9 cellular contexts compared by ENCODE assay signal in the genomic region with DNA sequence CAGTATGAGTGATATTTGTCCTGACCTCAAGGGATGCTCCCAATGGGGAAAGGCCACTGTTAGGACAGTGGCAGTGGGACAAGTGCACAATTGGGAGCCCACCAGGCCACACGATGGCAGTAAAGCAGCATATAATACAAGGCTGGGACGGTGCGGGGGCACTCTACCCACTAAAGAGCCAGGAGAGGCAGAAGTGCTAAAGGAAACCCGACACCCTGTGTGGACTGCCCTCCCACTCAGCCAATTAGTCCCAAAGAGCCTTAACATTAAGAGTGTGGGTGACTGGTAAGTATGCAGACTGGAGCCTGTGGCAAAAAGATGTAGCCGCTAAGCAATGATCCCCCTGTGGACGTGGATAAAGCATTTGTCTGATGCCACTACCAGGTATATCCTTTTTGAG. TPM values are rescaled to one million over a fixed set of nuclear protein-coding genes. Genes with fewer than 3 reads are reported as not detected.
DNase-seq lines count a peak whose midpoint lies in the region; ATAC-seq, FAIRE-seq and TF ChIP-seq lines count a peak whose summit lies in the region.
"Had no signal": no experiment of that assay in that cellular context is flagged by ENCODE, and none has a peak within 500 bp of the region (broad histone marks: within the 10 kb centered on the region; RNA-seq: fewer than 3 reads in every experiment).

No MANE protein-coding gene starts in this region.

- peak overlapping the region; percentile 73 for H3K4me2 ChIP-seq in A549
- no peak overlapping the region for H3K4me2 ChIP-seq in KMS-11

- H2AFZ ChIP-seq in KMS-11 (ENCODE audit: low read depth) = peak overlapping the region; percentile 39; the same call in 1 of the 2 replicates

- TF ChIP-seq RAD21 in A549 (conservative IDR thresholded peaks at IDR 0.05 in 1 of 2, IDR thresholded peaks at IDR 0.05 in 1 of 2) = peak; percentile 44 to 67; a peak in 4 of 5 replicates

- ATAC-seq in A549 (peak; percentile 99 to 100), pancreas (peak; percentile 93 to 99 (median 98))

- H3K9me3 ChIP-seq in A549 = no peaks in the 10 kb centered on the region
- H3K9me3 ChIP-seq in pancreas = no peaks in the 10 kb centered on the region
- H3K9me3 ChIP-seq in transverse colon = no peaks in the 10 kb centered on the region

- H3K4me3 ChIP-seq in A549 (0 out of 3 replicates have a peak overlapping the region, but pooled peaks have one; percentile 21), KMS-11 (IDR thresholded peaks at IDR 0.05; ENCODE audit: insufficient read depth, low read depth, low read length) (no peak overlapping the region), pancreas (peak overlapping the region in 1 of 4 donors; percentile 20), transverse colon (no peak overlapping the region)

- H3K27me3 ChIP-seq in KMS-11 (ENCODE audit: insufficient read depth, low read depth) = no peaks in the 10 kb centered on the region
- H3K27me3 ChIP-seq in pancreas = no peaks in the 10 kb centered on the region
- H3K27me3 ChIP-seq in transverse colon = no peaks in the 10 kb centered on the region

- POLR2A ChIA-PET in A549 (lab: Yijun Ruan, JAX) (no interaction called here), RWPE1 (lab: Yijun Ruan, JAX; ENCODE audit: low non-redundant PET) (no interaction called here)

- no peaks in the 10 kb centered on the region for H3K79me2 ChIP-seq in KMS-11 (ENCODE audit: insufficient read depth, low read depth)

- in situ Hi-C loops in transverse colon (cut with MboI; ENCODE audit: low pct_ligation_motif_present in 1 of 4, low pct_unique_long_range_greater_than_20kb in 1 of 4, low sequenced_read_pairs in 3 of 4) = no loop called here

- H3K36me3 ChIP-seq in KMS-11 (ENCODE audit: insufficient read depth) (no peaks in the 10 kb centered on the region), pancreas (no peaks in the 10 kb centered on the region), transverse colon (no peaks in the 10 kb centered on the region)

- H3K27ac ChIP-seq in A549 = peak overlapping the region; percentile 43 to 64; a peak in 4 of 6 replicates
- no peak overlapping the region for H3K27ac ChIP-seq in KMS-11
- no peak overlapping the region for H3K27ac ChIP-seq in RWPE1
- peak overlapping the region; percentile 23 to 62 (median 46) for H3K27ac ChIP-seq in pancreas
- H3K27ac ChIP-seq in transverse colon = no peak overlapping the region

- H4K20me1 ChIP-seq in KMS-11 (ENCODE audit: insufficient read depth) = no peaks in the 10 kb centered on the region

- intact Hi-C loops in pancreas (cut with DNase I) (no loop called here), transverse colon (cut with DNase I; ENCODE audit: low total_unique reads) (loop anchor here (1.0 kb wide), 1 partner anchor 18 kb away; no protein-coding TSS in a partner anchor)

- WGBS in A549 (ENCODE audit: missing lambda C conversion rate) = 28% methylated on average over 6 of the region's 6 CpGs
- 14 to 17% methylated on average over 6 of the region's 6 CpGs for WGBS in pancreas, 2 donors
- 34% methylated on average over 6 of the region's 6 CpGs; no CpG with 5 or more reads in 1 of the 2 donors for WGBS in transverse colon (ENCODE audit: low coverage in 1 of 2), 2 donors

- TF ChIP-seq EP300 in A549 (IDR thresholded peaks at IDR 0.05) (no peak), transverse colon (IDR thresholded peaks at IDR 0.05; ENCODE audit: low read depth) (no peak)

- TF ChIP-seq POLR2A in A549 (IDR thresholded peaks at IDR 0.05; ENCODE audit: low read length) (no peak; the same call in 1 of the 2 replicates), transverse colon (IDR thresholded peaks at IDR 0.05) (no peak)

- CTCF ChIA-PET in A549 (lab: Yijun Ruan, JAX) (interaction anchor here (0.7 to 4.7 kb wide), 9 partner anchors 8 to 316 kb away, joined by 3 to 33 read pairs (median 3); a partner anchor contains a TSS), RWPE1 (lab: Yijun Ruan, JAX) (interaction anchor here (0.6 kb wide), 1 partner anchor 65 kb away, joined by 4 read pairs; no protein-coding TSS in a partner anchor)

- DNase-seq in A549 (ENCODE audit: low read depth in 1 of 2, low spot score in 1 of 2) (peak; percentile 62 to 71), GM18507 (ENCODE audit: extremely low spot score, insufficient read length, low read depth) (no peak), RWPE1 (ENCODE audit: low spot score) (peak; percentile 61), foreskin melanocyte (peak; percentile 48), pancreas (peak; percentile 72 to 90 (median 78)), transverse colon (peak; percentile 70)
- peak; percentile 19 for DNase-seq in activated T-helper 9 cell treated with anti-CD3 and anti-CD28 coated beads, Interleukin-2, amount 50 U/mL, for 16 hours (ENCODE audit: low read depth)

- TF ChIP-seq CTCF in A549 (IDR thresholded peaks at IDR 0.05) = peak; percentile 51
- peak; percentile 36 for TF ChIP-seq CTCF in KMS-11 (conservative IDR thresholded peaks at IDR 0.05; ENCODE audit: low read depth, low read length)
- TF ChIP-seq CTCF in RWPE1 (conservative IDR thresholded peaks at IDR 0.05; ENCODE audit: low read depth) = peak; percentile 78
- peak; percentile 18 to 45 (median 28) for TF ChIP-seq CTCF in pancreas (IDR thresholded peaks at IDR 0.05)
- TF ChIP-seq CTCF in transverse colon (IDR thresholded peaks at IDR 0.05) = peak; percentile 15 to 39 (median 33)

- FAIRE-seq in A549 (lab: Jason Lieb, UNC) (no peak), GM18507 (lab: Jason Lieb, UNC) (peak; percentile 88), pancreas (lab: Jason Lieb, UNC) (no peak)

- H3K4me1 ChIP-seq in A549 = no peaks in the 10 kb centered on the region
- no peaks in the 10 kb centered on the region for H3K4me1 ChIP-seq in KMS-11 (ENCODE audit: low read depth, poor library complexity, severe bottlenecking)
- H3K4me1 ChIP-seq in pancreas = peaks cover 0 to 10% (median 9%) of the 10 kb centered on the region in 3 donors
- H3K4me1 ChIP-seq in transverse colon = peaks cover 0 to 14% (median 0%) of the 10 kb centered on the region in 4 donors

- H3K9ac ChIP-seq in KMS-11 = no peak overlapping the region

TF ChIP-seq in A549, 52 proteins besides CTCF, POLR2A, EP300 and RAD21:
- peak; percentile 26; the same call in 1 of the 3 replicates for TF ChIP-seq SMC3 (IDR thresholded peaks at IDR 0.05)
- TF ChIP-seq, protein P1, sequence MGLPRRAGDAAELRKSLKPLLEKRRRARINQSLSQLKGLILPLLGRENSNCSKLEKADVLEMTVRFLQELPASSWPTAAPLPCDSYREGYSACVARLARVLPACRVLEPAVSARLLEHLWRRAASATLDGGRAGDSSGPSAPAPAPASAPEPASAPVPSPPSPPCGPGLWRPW (IDR thresholded peaks at IDR 0.05) = no peak

RNA-seq across cellular contexts. Expression of a gene that starts 8.2 kb away (rescaled TPM):
- 3.6 and 5.6 TPM in 2 replicates for polyA plus RNA-seq in A549 (2011; rRNA removed)
- 1.9 and 2.1 TPM in 2 replicates for polyA plus RNA-seq in A549 (2012; cell fraction: cytosol; rRNA removed)
- 3.0 and 5.2 TPM in 2 replicates for polyA plus RNA-seq in A549 (2012; cell fraction: nucleus; rRNA removed)
- polyA plus RNA-seq in A549 (2017; fragmentation: RNase III; extraction: RNeasy Plus Mini Kit Qiagen cat#74134 plus additional on column Dnase treatment) = 4.9 to 5.4 TPM (median 5.0 TPM) in 3 replicates
- 2.8 and 3.8 TPM in 2 replicates for polyA minus RNA-seq in A549 (2011; rRNA and poly(A)+ RNA removed)
- total RNA-seq in pancreas = 1 to 10 TPM; 3.6 to 8.1 (median 4.3) TPM
- 1 to 10 TPM; 7.0 to 7.2 TPM for polyA plus RNA-seq in pancreas
- 1 to 10 TPM; 1.9 to 9.1 (median 5.8) TPM for total RNA-seq in transverse colon

RNA-seq across cellular contexts. Expression of a gene that starts 9.4 kb away (rescaled TPM):
- polyA plus RNA-seq in A549 (2011; rRNA removed) = not detected in 2 replicates
- polyA plus RNA-seq in A549 (2012; cell fraction: cytosol; rRNA removed) = 0.05 TPM in 1 of 2 replicates, not detected in the other
- 0.10 TPM in 1 of 2 replicates, not detected in the other for polyA plus RNA-seq in A549 (2012; cell fraction: nucleus; rRNA removed)
- not detected in 3 replicates for polyA plus RNA-seq in A549 (2017; fragmentation: RNase III; extraction: RNeasy Plus Mini Kit Qiagen cat#74134 plus additional on column Dnase treatment)
- not detected in 2 replicates for polyA minus RNA-seq in A549 (2011; rRNA and poly(A)+ RNA removed)
- total RNA-seq in pancreas = not detected
- polyA plus RNA-seq in pancreas = not detected
- total RNA-seq in transverse colon = not detected
- total RNA-seq: temporal lobe had no signal

RNA-seq across cellular contexts. Expression of a gene that starts 44.5 kb away (rescaled TPM):
- polyA plus RNA-seq in A549 (2011; rRNA removed) = 6.2 and 6.4 TPM in 2 replicates
- polyA plus RNA-seq in A549 (2012; cell fraction: cytosol; rRNA removed) = 5.8 and 9.3 TPM in 2 replicates
- 9.7 and 10.8 TPM in 2 replicates for polyA plus RNA-seq in A549 (2012; cell fraction: nucleus; rRNA removed)
- 9.8 to 10.2 TPM (median 10.0 TPM) in 3 replicates for polyA plus RNA-seq in A549 (2017; fragmentation: RNase III; extraction: RNeasy Plus Mini Kit Qiagen cat#74134 plus additional on column Dnase treatment)
- 8.1 and 9.0 TPM in 2 replicates for polyA minus RNA-seq in A549 (2011; rRNA and poly(A)+ RNA removed)
- total RNA-seq in pancreas = 1 to 10 TPM in 1 of 6 donors, under 1 TPM in 5; 0.32 to 1.1 (median 0.79) TPM
- under 1 TPM; 0.28 to 0.30 TPM for polyA plus RNA-seq in pancreas
- total RNA-seq in transverse colon = 1 to 10 TPM; 1.7 to 7.6 (median 4.8) TPM

Comparison
In these comparisons a context has a peak if more than half of its experiments do, and no peak if none do; other contexts are left out.
1. H3K27ac ChIP-seq: peak in A549 (2 of 2) and pancreas (4 of 4); none in KMS-11 (single experiment), RWPE1 (single experiment) and transverse colon (0 of 4).
2. Peak in every context shown above with its lines, with median percentiles within 50 percentile points of each other: CTCF ChIP-seq.